In genomic region chr7:106281919-106282318, GRCh38 we compare ENCODE assay signal across 13 cellular contexts. TPM values are rescaled to one million over a fixed set of nuclear protein-coding genes. Genes with fewer than 3 reads are reported as not detected.
DNase-seq lines count a peak whose midpoint lies in the region; ATAC-seq and TF ChIP-seq lines count a peak whose summit lies in the region.
"Had no signal": no experiment of that assay in that cellular context is flagged by ENCODE, and none has a peak within 500 bp of the region (broad histone marks: within the 10 kb centered on the region; RNA-seq: fewer than 3 reads in every experiment).

No MANE protein-coding gene starts in this region.

- no peaks in the 10 kb centered on the region for H3K9me3 ChIP-seq in right atrium auricular region
- no peaks in the 10 kb centered on the region for H3K9me3 ChIP-seq in heart right ventricle
- no peaks in the 10 kb centered on the region for H3K9me3 ChIP-seq in osteoblast (ENCODE audit: low read depth, low read length)

- DNase-seq in right atrium auricular region (ENCODE audit: low spot score) (no peak), heart right ventricle (no peak), fibroblast of the aortic adventitia (ENCODE audit: low read depth) (no peak), type B pancreatic cell (ENCODE audit: extremely low spot score, unreplicated experiment) (no peak), inferior parietal cortex (ENCODE audit: extremely low spot score) (no peak), NCI-H2227 treated with DMSO at 0.1 percent for 48 hours (lab: John Stamatoyannopoulos, UW) (no peak), osteoblast (ENCODE audit: insufficient read length, low spot score, missing footprints) (no peak)
- DNase-seq: activated gamma-delta T cell, GDM1, NCI-H2081, T1000 had no signal

- peaks cover 27% of the 10 kb centered on the region for H4K20me1 ChIP-seq in osteoblast (ENCODE audit: insufficient read depth, low read length)

- no peak overlapping the region for H2AFZ ChIP-seq in osteoblast (ENCODE audit: low read length)

- H3K4me3 ChIP-seq in right atrium auricular region, result peak overlapping the region; percentile 81 to 84
- H3K4me3 ChIP-seq in heart right ventricle, result peak overlapping the region in 5 of 10 donors; percentile 1 to 80 (median 61)
- H3K4me3 ChIP-seq in fibroblast of the aortic adventitia (ENCODE audit: low read depth, low read length), result peak overlapping the region; percentile 9
- H3K4me3 ChIP-seq in osteoblast (ENCODE audit: insufficient read depth, low read length), result no peak overlapping the region

- no peaks in the 10 kb centered on the region for H3K36me3 ChIP-seq in right atrium auricular region
- peaks cover 0 to 61% (median 0%) of the 10 kb centered on the region in 9 donors for H3K36me3 ChIP-seq in heart right ventricle
- H3K36me3 ChIP-seq in osteoblast (ENCODE audit: insufficient read depth, low read length), result no peaks in the 10 kb centered on the region

- no peak for ATAC-seq in heart right ventricle

- peak overlapping the region; percentile 96 for H3K4me3 Mint-ChIP-seq in activated naive CD4-positive, alpha-beta T cell treated with anti-CD3 and anti-CD28 coated beads, Interleukin-2, amount 50 U/mL, for 24 hours
- peak overlapping the region; percentile 46 for H3K4me3 Mint-ChIP-seq in type B pancreatic cell

- intact Hi-C loops in heart right ventricle (cut with DNase I), result loop anchor here in 6 of 10 donors (5.0 to 10.0 kb wide), 7 partner anchors 65 to 453 kb away; partner anchors contain the start of gene CCDC71L (in 1 of the 6)

- peak overlapping the region; percentile 90 for H3K27ac Mint-ChIP-seq in activated naive CD4-positive, alpha-beta T cell treated with anti-CD3 and anti-CD28 coated beads, Interleukin-2, amount 50 U/mL, for 24 hours
- H3K27ac Mint-ChIP-seq in type B pancreatic cell, result no peak overlapping the region
- H3K27ac Mint-ChIP-seq: B cell had no signal

- H3K27me3 Mint-ChIP-seq in activated naive CD4-positive, alpha-beta T cell treated with anti-CD3 and anti-CD28 coated beads, Interleukin-2, amount 50 U/mL, for 24 hours, result no peaks in the 10 kb centered on the region
- H3K27me3 Mint-ChIP-seq in type B pancreatic cell, result no peaks in the 10 kb centered on the region
- H3K27me3 Mint-ChIP-seq: B cell had no signal

- peaks cover 37% of the 10 kb centered on the region for H3K4me1 Mint-ChIP-seq in activated naive CD4-positive, alpha-beta T cell treated with anti-CD3 and anti-CD28 coated beads, Interleukin-2, amount 50 U/mL, for 24 hours
- H3K4me1 Mint-ChIP-seq in type B pancreatic cell (ENCODE audit: unreplicated experiment), result peaks cover 33% of the 10 kb centered on the region

- H3K4me1 ChIP-seq in right atrium auricular region (peaks cover 0 to 46% of the 10 kb centered on the region in 2 donors), heart right ventricle (peaks cover 0 to 76% (median 44%) of the 10 kb centered on the region in 9 donors), osteoblast (ENCODE audit: insufficient read depth, low read length) (peaks cover 9% of the 10 kb centered on the region)

- H3K27ac ChIP-seq in right atrium auricular region (peak overlapping the region; percentile 6 to 94), heart right ventricle (peak overlapping the region in 3 of 10 donors; percentile 32 to 99 (median 97)), osteoblast (ENCODE audit: low read depth, low read length) (no peak overlapping the region)

- H3K27me3 ChIP-seq in right atrium auricular region (no peaks in the 10 kb centered on the region), heart right ventricle (no peaks in the 10 kb centered on the region), osteoblast (ENCODE audit: insufficient read depth, low read length) (no peaks in the 10 kb centered on the region)

- peaks cover 56% of the 10 kb centered on the region for H3K36me3 Mint-ChIP-seq in activated naive CD4-positive, alpha-beta T cell treated with anti-CD3 and anti-CD28 coated beads, Interleukin-2, amount 50 U/mL, for 24 hours
- peaks cover 7% of the 10 kb centered on the region for H3K36me3 Mint-ChIP-seq in type B pancreatic cell

- TF ChIP-seq CTCF in right atrium auricular region (IDR thresholded peaks at IDR 0.05) (no peak), heart right ventricle (IDR thresholded peaks at IDR 0.05) (no peak), fibroblast of the aortic adventitia (IDR thresholded peaks at IDR 0.05; ENCODE audit: insufficient read depth, low read length) (no peak), type B pancreatic cell (conservative IDR thresholded peaks at IDR 0.05) (no peak), osteoblast (IDR thresholded peaks at IDR 0.05; ENCODE audit: extremely low read depth, low read depth, low read length) (no peak)

- H3K79me2 ChIP-seq in osteoblast (ENCODE audit: insufficient read depth, low read length), result peaks cover 60% of the 10 kb centered on the region

- H3K4me2 ChIP-seq in osteoblast (ENCODE audit: insufficient read depth, low read length), result no peak overlapping the region

- no peaks in the 10 kb centered on the region for H3K9me3 Mint-ChIP-seq in activated naive CD4-positive, alpha-beta T cell treated with anti-CD3 and anti-CD28 coated beads, Interleukin-2, amount 50 U/mL, for 24 hours
- H3K9me3 Mint-ChIP-seq in type B pancreatic cell, result peaks cover 7% of the 10 kb centered on the region

- 89 to 93% methylated on average over 3 of the region's 3 CpGs for WGBS in heart right ventricle, 2 donors

RNA-seq across cellular contexts. Expression of gene NAMPT, which starts 2.9 kb away (rescaled TPM):
- 100 to 1,000 TPM; 143 to 194 TPM for total RNA-seq in right atrium auricular region
- total RNA-seq in heart right ventricle, result 100 to 1,000 TPM in 5 of 10 donors, 10 to 100 TPM in 5; 76.9 to 404 (median 100) TPM
- 10 to 100 TPM; 32.2 to 97.8 TPM for polyA plus RNA-seq in heart right ventricle
- total RNA-seq in fibroblast of the aortic adventitia (ENCODE audit: low replicate concordance), result 78.8 and 84.4 TPM in 2 replicates
- 60.0 and 80.6 TPM in 2 replicates for total RNA-seq in type B pancreatic cell (ENCODE audit: low replicate concordance)
- total RNA-seq in osteoblast, result 51.9 and 55.0 TPM in 2 replicates
